In genomic region chr13:44106231-44107152, GRCh38 we compare ENCODE assay signal across 23 cellular contexts.
A peak's percentile ranks its signal among the peaks of the same experiment; 100 is the strongest.
DNase-seq lines count a peak whose midpoint lies in the region; ATAC-seq and TF ChIP-seq lines count a peak whose summit lies in the region.
"Had no signal": no experiment of that assay in that cellular context is flagged by ENCODE, and none has a peak within 500 bp of the region (broad histone marks: within the 10 kb centered on the region; RNA-seq: fewer than 3 reads in every experiment).

No MANE protein-coding gene starts in this region.

- H3K27me3 Mint-ChIP-seq in MCF 10A (ENCODE audit: insufficient read depth, unreplicated experiment), result no peaks in the 10 kb centered on the region

- no peak overlapping the region for H3K4me3 ChIP-seq in breast epithelium
- no peak overlapping the region for H3K4me3 ChIP-seq in gastroesophageal sphincter
- H3K4me3 ChIP-seq in tibial artery, result no peak overlapping the region
- H3K4me3 ChIP-seq: lung had no signal

- peak overlapping the region; percentile 23 to 70 for H3K27ac ChIP-seq in breast epithelium
- peak overlapping the region in 3 of 4 donors; percentile 9 to 58 (median 37) for H3K27ac ChIP-seq in gastroesophageal sphincter
- peak overlapping the region; percentile 36 to 45 for H3K27ac ChIP-seq in tibial artery
- H3K27ac ChIP-seq: neutrophil had no signal

- no TSS peak for BruUV-seq in MCF 10A (replicated peaks; lab: Mats Ljungman, UMichigan)

- H3K9me3 Mint-ChIP-seq in MCF 10A (ENCODE audit: unreplicated experiment), result peaks cover 17% of the 10 kb centered on the region
- H3K9me3 Mint-ChIP-seq: activated CD4-positive, alpha-beta memory T cell treated with anti-CD3 and anti-CD28 coated beads, Interleukin-2, amount 10 ng/mL, durations not matched to agents 7 days and 5 days had no signal

- POLR2A ChIA-PET in MCF 10A (lab: Yijun Ruan, JAX), result interaction anchor here (0.6 to 2.8 kb wide), 7 partner anchors 35 to 329 kb away, joined by 3 to 23 read pairs (median 4); no protein-coding TSS in a partner anchor

- H3K9me3 ChIP-seq in breast epithelium, result no peaks in the 10 kb centered on the region
- H3K9me3 ChIP-seq in gastroesophageal sphincter, result no peaks in the 10 kb centered on the region
- no peaks in the 10 kb centered on the region for H3K9me3 ChIP-seq in tibial artery
- H3K9me3 ChIP-seq: neutrophil had no signal

- no peak overlapping the region for H3K4me3 Mint-ChIP-seq in MCF 10A (ENCODE audit: unreplicated experiment)
- H3K4me3 Mint-ChIP-seq: activated CD4-positive, alpha-beta memory T cell treated with anti-CD3 and anti-CD28 coated beads, Interleukin-2, amount 10 ng/mL, durations not matched to agents 7 days and 5 days; CD8-positive, alpha-beta T cell; dendritic cell treated with granulocyte-macrophage colony-stimulating factor and Interleukin-4, amounts not matched to agents 40 ng/mL and 50 ng/mL, for 4 days had no signal

- no peak for TF ChIP-seq CTCF in breast epithelium (IDR thresholded peaks at IDR 0.05)
- no peak for TF ChIP-seq CTCF in MCF 10A (IDR thresholded peaks at IDR 0.05; ENCODE audit: unreplicated experiment)
- no peak for TF ChIP-seq CTCF in gastroesophageal sphincter (IDR thresholded peaks at IDR 0.05)
- TF ChIP-seq CTCF in omental fat pad (IDR thresholded peaks at IDR 0.05), result no peak
- no peak for TF ChIP-seq CTCF in tibial artery (IDR thresholded peaks at IDR 0.05)

- H3K4me1 Mint-ChIP-seq in MCF 10A (ENCODE audit: insufficient read depth, unreplicated experiment), result peaks cover 9% of the 10 kb centered on the region
- H3K4me1 Mint-ChIP-seq: activated CD4-positive, alpha-beta memory T cell treated with anti-CD3 and anti-CD28 coated beads, Interleukin-2, amount 10 ng/mL, durations not matched to agents 7 days and 5 days had no signal

- CTCF ChIA-PET in MCF 10A (lab: Yijun Ruan, JAX), result interaction anchor here (0.6 to 1.9 kb wide), 7 partner anchors 55 to 579 kb away, joined by 3 to 6 read pairs (median 3); no protein-coding TSS in a partner anchor

- H3K4me1 ChIP-seq in breast epithelium (peaks cover 0 to 12% of the 10 kb centered on the region in 2 donors), gastroesophageal sphincter (peaks cover 8 to 35% (median 13%) of the 10 kb centered on the region in 3 donors), tibial artery (peaks cover 0 to 46% (median 35%) of the 10 kb centered on the region in 4 donors)

- H3K27ac Mint-ChIP-seq in MCF 10A (ENCODE audit: low read depth, unreplicated experiment), result no peak overlapping the region
- H3K27ac Mint-ChIP-seq: activated CD4-positive, alpha-beta memory T cell treated with anti-CD3 and anti-CD28 coated beads, Interleukin-2, amount 10 ng/mL, durations not matched to agents 7 days and 5 days; CD8-positive, alpha-beta T cell; dendritic cell treated with granulocyte-macrophage colony-stimulating factor and Interleukin-4, amounts not matched to agents 40 ng/mL and 50 ng/mL, for 4 days had no signal

- DNase-seq in breast epithelium (ENCODE audit: low spot score in 2 of 2), result no peak
- DNase-seq in MCF 10A (ENCODE audit: unreplicated experiment), result no peak
- DNase-seq in omental fat pad (ENCODE audit: low spot score), result no peak
- DNase-seq in tibial artery, result no peak
- DNase-seq in ureter (ENCODE audit: low spot score), result no peak
- DNase-seq in NK-92 (lab: John Stamatoyannopoulos, UW; ENCODE audit: unreplicated experiment), result no peak
- DNase-seq: 8988T; activated CD4-positive, alpha-beta memory T cell treated with anti-CD3 and anti-CD28 coated beads, Interleukin-2, amount 10 ng/mL, durations not matched to agents 7 days and 5 days; activated gamma-delta T cell treated with Interleukin-2 at 50 U/mL for 16 hours; AML-193; CD8-positive, alpha-beta T cell; DMS79; hypothalamus; KG1; NCI-H1694; retina; T1000 had no signal

- peak; percentile 59 for ATAC-seq in gastroesophageal sphincter
- ATAC-seq in omental fat pad (ENCODE audit: low FRiP score), result peak; percentile 45
- ATAC-seq in HG02759 (IDR thresholded peaks at IDR 0.05; ENCODE audit: unreplicated experiment), result no peak
- ATAC-seq: CD8-positive, alpha-beta T cell; HCT116 had no signal

- WGBS in gastroesophageal sphincter (ENCODE audit: low coverage in 1 of 2), 2 donors, result 45 to 50% methylated on average over 3 to 6 of the region's 6 CpGs

- H3K36me3 Mint-ChIP-seq in MCF 10A (ENCODE audit: insufficient read depth, unreplicated experiment), result no peaks in the 10 kb centered on the region
- H3K36me3 Mint-ChIP-seq: CD8-positive, alpha-beta T cell had no signal

- no peaks in the 10 kb centered on the region for H3K27me3 ChIP-seq in breast epithelium
- H3K27me3 ChIP-seq in gastroesophageal sphincter, result no peaks in the 10 kb centered on the region
- no peaks in the 10 kb centered on the region for H3K27me3 ChIP-seq in tibial artery
- H3K27me3 ChIP-seq: neutrophil had no signal

- H3K36me3 ChIP-seq in breast epithelium, result no peaks in the 10 kb centered on the region
- no peaks in the 10 kb centered on the region for H3K36me3 ChIP-seq in gastroesophageal sphincter
- H3K36me3 ChIP-seq in tibial artery, result no peaks in the 10 kb centered on the region
- H3K36me3 ChIP-seq: neutrophil had no signal

- no peak for TF ChIP-seq POLR2A in breast epithelium (IDR thresholded peaks at IDR 0.05)
- no peak for TF ChIP-seq POLR2A in gastroesophageal sphincter (IDR thresholded peaks at IDR 0.05)

- no peak for TF ChIP-seq EP300 in gastroesophageal sphincter (IDR thresholded peaks at IDR 0.05)

- intact Hi-C loops in breast epithelium (cut with DNase I; ENCODE audit: low total_unique reads), result no loop called here
- intact Hi-C loops in MCF 10A (cut with micrococcal nuclease), result no loop called here
- intact Hi-C loops in tibial artery (cut with DNase I; ENCODE audit: low total_unique reads), result no loop called here
